ENCODE assay signal across 36 cellular contexts in the genomic region with DNA sequence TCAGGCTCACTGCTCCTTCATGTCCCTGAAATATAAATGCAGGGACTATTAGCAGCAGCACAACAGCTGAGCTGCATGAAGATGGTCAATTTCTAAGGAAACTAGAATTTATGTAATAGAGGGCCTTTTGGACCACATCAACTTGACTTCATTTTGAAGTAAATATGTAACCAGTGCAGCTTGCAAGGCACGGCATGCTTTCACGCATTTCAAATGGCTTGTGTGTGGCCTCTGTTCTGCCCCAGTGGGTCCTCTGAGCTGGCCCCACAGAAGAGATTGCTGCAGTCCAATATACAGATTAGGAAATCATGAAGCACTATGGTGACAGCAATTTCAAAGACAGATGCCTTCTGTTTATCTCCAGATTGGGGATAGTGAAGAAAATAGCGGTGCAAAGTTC.
"Had no signal": no experiment of that assay in that cellular context is flagged by ENCODE, and none has a peak within 500 bp of the region (broad histone marks: within the 10 kb centered on the region; RNA-seq: fewer than 3 reads in every experiment).

No MANE protein-coding gene starts in this region.

- H3K27ac ChIP-seq: adrenal gland, body of pancreas, brain microvascular endothelial cell, breast epithelium, VCaP had no signal

- ATAC-seq: activated CD8-positive, alpha-beta T cell treated with anti-CD3 and anti-CD28 coated beads for 36 hours; activated naive CD4-positive, alpha-beta T cell treated with anti-CD3 and anti-CD28 coated beads, Interleukin-2, amount 50 U/mL, for 72 hours; activated T-cell treated with anti-CD3 and anti-CD28 coated beads, Interleukin-2, amount 50 U/mL, for 4 hours; activated T-cell treated with anti-CD3 and anti-CD28 coated beads, Interleukin-2, amount 50 U/mL, for 72 hours; activated T-helper 17 cell treated with anti-CD3 and anti-CD28 coated beads, Interleukin-2, amount 50 U/mL, for 72 hours; body of pancreas had no signal

- DNase-seq: activated B cell treated with CpG ODN at 0.5 μM for 24 hours; activated CD4-positive, alpha-beta memory T cell treated with anti-CD3 and anti-CD28 coated beads for 36 hours; activated CD4-positive, alpha-beta T cell treated with anti-CD3 and anti-CD28 coated beads for 4 hours; activated CD4-positive, alpha-beta T cell treated with anti-CD3 and anti-CD28 coated beads, Interleukin-2, amount 10 ng/mL, durations not matched to agents 24 days and 14 days; activated CD4-positive, alpha-beta T cell treated with anti-CD3 and anti-CD28 coated beads, Interleukin-2, amount 50 U/mL, for 1 hour; activated CD4-positive, alpha-beta T cell treated with anti-CD3 and anti-CD28 coated beads, Interleukin-2, amount 50 U/mL, for 4 hours; activated CD4-positive, CD25-positive, alpha-beta regulatory T cell treated with anti-CD3 and anti-CD28 coated beads, Interleukin-2, amount 50 U/mL, for 72 hours; activated CD8-positive, alpha-beta memory T cell treated with anti-CD3 and anti-CD28 coated beads, Interleukin-2, amount 50 U/mL, for 4 hours; activated CD8-positive, alpha-beta T cell treated with anti-CD3 and anti-CD28 coated beads for 36 hours; activated effector memory CD4-positive, alpha-beta T cell treated with anti-CD3 and anti-CD28 coated beads, Interleukin-2, amount 50 U/mL, for 16 hours; activated gamma-delta T cell treated with Interleukin-2 at 50 U/mL for 16 hours; activated naive CD4-positive, alpha-beta T cell; activated naive CD4-positive, alpha-beta T cell treated with anti-CD3 and anti-CD28 coated beads for 36 hours; activated naive CD4-positive, alpha-beta T cell treated with anti-CD3 and anti-CD28 coated beads, Interleukin-2, amount 50 U/mL, for 16 hours; activated naive CD8-positive, alpha-beta T cell treated with anti-CD3 and anti-CD28 coated beads for 36 hours; activated T-cell treated with anti-CD3 and anti-CD28 coated beads for 4 hours; activated T-cell treated with anti-CD3 and anti-CD28 coated beads, Interleukin-2, amount 50 U/mL, for 1 hour; activated T-cell treated with anti-CD3 and anti-CD28 coated beads, Interleukin-2, amount 50 U/mL, for 4 hours; activated T-cell treated with anti-CD3 and anti-CD28 coated beads, Interleukin-2, amount 50 U/mL, for 72 hours; adrenal gland; amniotic stem cell; aorta; body of pancreas; brain microvascular endothelial cell; central memory CD4-positive, alpha-beta T cell; SW 1271; T-helper 1 cell; T-helper 2 cell; T-helper 9 cell had no signal

- H3K27me3 Mint-ChIP-seq: activated B cell treated with CpG ODN at 0.5 μM for 24 hours; activated CD4-positive, alpha-beta memory T cell treated with anti-CD3 and anti-CD28 coated beads for 36 hours; activated CD4-positive, alpha-beta T cell treated with anti-CD3 and anti-CD28 coated beads, Interleukin-2, amount 10 ng/mL, durations not matched to agents 24 days and 14 days; activated CD8-positive, alpha-beta T cell treated with anti-CD3 and anti-CD28 coated beads for 36 hours had no signal

- H3K36me3 Mint-ChIP-seq: activated CD4-positive, alpha-beta memory T cell treated with anti-CD3 and anti-CD28 coated beads for 36 hours; activated naive CD4-positive, alpha-beta T cell treated with anti-CD3 and anti-CD28 coated beads, Interleukin-2, amount 50 U/mL, for 72 hours; activated naive CD8-positive, alpha-beta T cell treated with anti-CD3 and anti-CD28 coated beads for 36 hours had no signal

- H3K27me3 ChIP-seq: adrenal gland, body of pancreas, brain microvascular endothelial cell, breast epithelium had no signal

- H3K4me3 ChIP-seq: adrenal gland, body of pancreas, breast epithelium had no signal

- H3K27ac Mint-ChIP-seq: activated B cell treated with CpG ODN at 0.5 μM for 24 hours; activated CD4-positive, alpha-beta memory T cell treated with anti-CD3 and anti-CD28 coated beads for 36 hours; activated CD4-positive, alpha-beta T cell treated with anti-CD3 and anti-CD28 coated beads, Interleukin-2, amount 10 ng/mL, durations not matched to agents 24 days and 14 days; activated CD8-positive, alpha-beta T cell treated with anti-CD3 and anti-CD28 coated beads for 36 hours; activated naive CD4-positive, alpha-beta T cell treated with anti-CD3 and anti-CD28 coated beads for 36 hours; activated naive CD4-positive, alpha-beta T cell treated with anti-CD3 and anti-CD28 coated beads, Interleukin-2, amount 50 U/mL, for 72 hours; activated naive CD8-positive, alpha-beta T cell treated with anti-CD3 and anti-CD28 coated beads for 36 hours; activated T-cell treated with anti-CD3 and anti-CD28 coated beads, Interleukin-2, amount 50 U/mL, for 72 hours; activated T-helper 1 cell treated with anti-CD3 and anti-CD28 coated beads, Interleukin-12 subunit alpha, Interleukin-12 subunit beta, Interleukin-2, Interleukin-4 antibody, amounts not matched to agents 30 ng/mL and 10 ng/mL and 1 ng/mL, durations not matched to agents 14 hours and 24 hours and 36 hours; activated T-helper 17 cell treated with anti-CD3 and anti-CD28 coated beads, Interleukin-2, amount 50 U/mL, for 72 hours; T-helper 1 cell treated with Interleukin-12 subunit alpha and Interleukin-12 subunit beta and Interleukin-4 antibody, amounts not matched to agents 30 μg/mL and 1 μg/mL, for 36 hours; T-helper 2 cell treated with Interferon-gamma antibody and Interleukin-4, amounts not matched to agents 5 μg/mL and 100 μg/mL, for 36 hours had no signal

- H3K36me3 ChIP-seq: adrenal gland, brain microvascular endothelial cell, breast epithelium had no signal

- H3K4me3 Mint-ChIP-seq: activated B cell treated with CpG ODN at 0.5 μM for 24 hours; activated CD4-positive, alpha-beta memory T cell treated with anti-CD3 and anti-CD28 coated beads for 36 hours; activated CD4-positive, alpha-beta T cell treated with anti-CD3 and anti-CD28 coated beads, Interleukin-2, amount 10 ng/mL, durations not matched to agents 24 days and 14 days; activated CD8-positive, alpha-beta T cell treated with anti-CD3 and anti-CD28 coated beads for 36 hours; activated naive CD4-positive, alpha-beta T cell treated with anti-CD3 and anti-CD28 coated beads for 36 hours; activated naive CD8-positive, alpha-beta T cell treated with anti-CD3 and anti-CD28 coated beads for 36 hours; activated T-cell treated with anti-CD3 and anti-CD28 coated beads, Interleukin-2, amount 50 U/mL, for 4 hours; activated T-cell treated with anti-CD3 and anti-CD28 coated beads, Interleukin-2, amount 50 U/mL, for 72 hours; activated T-helper 1 cell treated with anti-CD3 and anti-CD28 coated beads, Interleukin-12 subunit alpha, Interleukin-12 subunit beta, Interleukin-2, Interleukin-4 antibody, amounts not matched to agents 30 ng/mL and 10 ng/mL and 1 ng/mL, durations not matched to agents 14 hours and 24 hours and 36 hours; activated T-helper 17 cell treated with anti-CD3 and anti-CD28 coated beads, Interleukin-2, amount 50 U/mL, for 72 hours; T-helper 1 cell treated with Interleukin-12 subunit alpha and Interleukin-12 subunit beta and Interleukin-4 antibody, amounts not matched to agents 30 μg/mL and 1 μg/mL, for 36 hours; T-helper 2 cell treated with Interferon-gamma antibody and Interleukin-4, amounts not matched to agents 5 μg/mL and 100 μg/mL, for 36 hours had no signal

- H3K9me3 ChIP-seq: adrenal gland, body of pancreas, breast epithelium had no signal

- H3K9me3 Mint-ChIP-seq: activated B cell treated with CpG ODN at 0.5 μM for 24 hours; activated CD4-positive, alpha-beta memory T cell treated with anti-CD3 and anti-CD28 coated beads for 36 hours; activated CD4-positive, alpha-beta T cell treated with anti-CD3 and anti-CD28 coated beads, Interleukin-2, amount 10 ng/mL, durations not matched to agents 24 days and 14 days; activated CD8-positive, alpha-beta T cell treated with anti-CD3 and anti-CD28 coated beads for 36 hours; activated naive CD4-positive, alpha-beta T cell treated with anti-CD3 and anti-CD28 coated beads, Interleukin-2, amount 50 U/mL, for 72 hours; activated naive CD8-positive, alpha-beta T cell treated with anti-CD3 and anti-CD28 coated beads for 36 hours; activated T-cell treated with anti-CD3 and anti-CD28 coated beads, Interleukin-2, amount 50 U/mL, for 4 hours; activated T-helper 1 cell treated with anti-CD3 and anti-CD28 coated beads, Interleukin-12 subunit alpha, Interleukin-12 subunit beta, Interleukin-2, Interleukin-4 antibody, amounts not matched to agents 30 ng/mL and 10 ng/mL and 1 ng/mL, durations not matched to agents 14 hours and 24 hours and 36 hours; activated T-helper 17 cell treated with anti-CD3 and anti-CD28 coated beads, Interleukin-2, amount 50 U/mL, for 72 hours; T-helper 1 cell treated with Interleukin-12 subunit alpha and Interleukin-12 subunit beta and Interleukin-4 antibody, amounts not matched to agents 30 μg/mL and 1 μg/mL, for 36 hours; T-helper 2 cell treated with Interferon-gamma antibody and Interleukin-4, amounts not matched to agents 5 μg/mL and 100 μg/mL, for 36 hours had no signal

- H3K4me1 ChIP-seq: adrenal gland, body of pancreas, breast epithelium had no signal

- H3K4me1 Mint-ChIP-seq: activated B cell treated with CpG ODN at 0.5 μM for 24 hours; activated CD4-positive, alpha-beta T cell treated with anti-CD3 and anti-CD28 coated beads, Interleukin-2, amount 10 ng/mL, durations not matched to agents 24 days and 14 days; activated naive CD8-positive, alpha-beta T cell treated with anti-CD3 and anti-CD28 coated beads for 36 hours; activated T-helper 17 cell treated with anti-CD3 and anti-CD28 coated beads, Interleukin-2, amount 50 U/mL, for 72 hours had no signal
